In genomic region chr4:78644744-78645330, GRCh38 we compare ENCODE assay signal across 8 cellular contexts.
A peak's percentile ranks its signal among the peaks of the same experiment; 100 is the strongest.
DNase-seq lines count a peak whose midpoint lies in the region; ATAC-seq and TF ChIP-seq lines count a peak whose summit lies in the region.

No MANE protein-coding gene starts in this region.

- H3K4me3 ChIP-seq in GM12865 (ENCODE audit: low read depth, low read length): no peak overlapping the region
- H3K4me3 ChIP-seq in epithelial cell of esophagus (ENCODE audit: low read length): no peak overlapping the region
- no peak overlapping the region for H3K4me3 ChIP-seq in suprapubic skin

- H3K36me3 ChIP-seq in suprapubic skin: no peaks in the 10 kb centered on the region

- DNase-seq in GM12865 (ENCODE audit: low read depth): peak; percentile 79
- peak; percentile 35 for DNase-seq in MV-4-11 (lab: John Stamatoyannopoulos, UW)
- peak; percentile 62 for DNase-seq in activated CD4-positive, alpha-beta T cell treated with anti-CD3 and anti-CD28 coated beads for 48 hours
- DNase-seq in epithelial cell of esophagus (ENCODE audit: low read depth): peak; percentile 90
- DNase-seq in myocyte (ENCODE audit: low read depth): peak; percentile 79
- no peak for DNase-seq in suprapubic skin (ENCODE audit: low spot score in 2 of 2)

- peak; percentile 78 for TF ChIP-seq CTCF in 22Rv1 (IDR thresholded peaks at IDR 0.05)
- peak; percentile 83 for TF ChIP-seq CTCF in GM12865 (IDR thresholded peaks at IDR 0.05; ENCODE audit: insufficient read depth, low read depth, low read length, missing control alignments)
- peak; percentile 97 for TF ChIP-seq CTCF in epithelial cell of esophagus (IDR thresholded peaks at IDR 0.05; ENCODE audit: insufficient read depth, low read depth, low read length, missing control alignments)
- TF ChIP-seq CTCF in suprapubic skin (IDR thresholded peaks at IDR 0.05): peak; percentile 94 to 98

- H3K27me3 ChIP-seq in suprapubic skin: no peaks in the 10 kb centered on the region

- peaks cover 52% of the 10 kb centered on the region for H3K4me1 ChIP-seq in suprapubic skin

- no peak for TF ChIP-seq POLR2A in suprapubic skin (IDR thresholded peaks at IDR 0.05)

- no peak overlapping the region for H3K27ac ChIP-seq in 22Rv1
- H3K27ac ChIP-seq in suprapubic skin: peak overlapping the region; percentile 86

- ATAC-seq in HG02588 (IDR thresholded peaks at IDR 0.05; ENCODE audit: unreplicated experiment): peak; percentile 83

- H3K9me3 ChIP-seq in suprapubic skin: no peaks in the 10 kb centered on the region

- TF ChIP-seq EP300 in suprapubic skin (IDR thresholded peaks at IDR 0.05): no peak

- 23% methylated on average over 4 of the region's 4 CpGs for WGBS in suprapubic skin

Comparison
In these comparisons a context has a peak if more than half of its experiments do, and no peak if none do; other contexts are left out.
1. DNase-seq: peak in GM12865 (single experiment), MV-4-11 (single experiment), activated CD4-positive, alpha-beta T cell treated with anti-CD3 and anti-CD28 coated beads for 48 hours (single experiment), epithelial cell of esophagus (single experiment) and myocyte (single experiment); none in suprapubic skin (0 of 2).
2. Peak in every context shown above with its lines, with median percentiles within 50 percentile points of each other: CTCF ChIP-seq.